ENCODE assay signal across 22 cellular contexts in genomic region chr20:57783956-57784837, GRCh38.
"Had no signal": no experiment of that assay in that cellular context is flagged by ENCODE, and none has a peak within 500 bp of the region (broad histone marks: within the 10 kb centered on the region; RNA-seq: fewer than 3 reads in every experiment).

No MANE protein-coding gene starts in this region.

- H3K27ac ChIP-seq: ascending aorta, esophagus muscularis mucosa, gastroesophageal sphincter, thoracic aorta, upper lobe of left lung had no signal

- DNase-seq: activated CD4-positive, alpha-beta T cell treated with anti-CD3 and anti-CD28 coated beads for 48 hours; activated CD4-positive, CD25-positive, alpha-beta regulatory T cell; activated CD8-positive, alpha-beta memory T cell treated with anti-CD3 and anti-CD28 coated beads, Interleukin-2, amount 10 ng/mL, durations not matched to agents 7 days and 5 days; activated CD8-positive, alpha-beta T cell treated with anti-CD3 and anti-CD28 coated beads for 36 hours; activated T-cell treated with anti-CD3 and anti-CD28 coated beads for 4 hours; central memory CD4-positive, alpha-beta T cell; effector memory CD4-positive, alpha-beta T cell; hypothalamus; mucosa of descending colon; occipital lobe; stimulated activated CD4-positive, alpha-beta T cell treated with anti-CD3 and anti-CD28 coated beads, Interleukin-2, amount 100 ng/mL, for 48 hours; stimulated activated CD8-positive, alpha-beta memory T cell treated with anti-CD3 and anti-CD28 coated beads, Interleukin-4, amount 100 ng/mL, for 48 hours; stimulated activated naive CD4-positive, alpha-beta T cell; T1000; upper lobe of left lung had no signal

- H3K36me3 ChIP-seq: ascending aorta, esophagus muscularis mucosa, gastroesophageal sphincter, thoracic aorta, upper lobe of left lung had no signal

- FAIRE-seq: islet of Langerhans had no signal

- H3K27me3 ChIP-seq: ascending aorta, gastroesophageal sphincter, upper lobe of left lung had no signal

- H3K9me3 ChIP-seq: ascending aorta, esophagus muscularis mucosa, gastroesophageal sphincter, mucosa of descending colon, thoracic aorta, upper lobe of left lung had no signal

- H3K4me3 ChIP-seq: ascending aorta, esophagus muscularis mucosa, gastroesophageal sphincter, mucosa of descending colon, thoracic aorta, upper lobe of left lung had no signal

- H3K4me1 ChIP-seq: ascending aorta, esophagus muscularis mucosa, gastroesophageal sphincter, upper lobe of left lung had no signal

- ATAC-seq: activated CD8-positive, alpha-beta memory T cell treated with anti-CD3 and anti-CD28 coated beads, Interleukin-2, amount 10 ng/mL, durations not matched to agents 7 days and 5 days; activated CD8-positive, alpha-beta T cell treated with anti-CD3 and anti-CD28 coated beads for 36 hours; activated naive CD4-positive, alpha-beta T cell treated with anti-CD3 and anti-CD28 coated beads, Interleukin-2, amount 50 U/mL, for 72 hours; gastroesophageal sphincter; left colon; mucosa of descending colon had no signal
